In genomic region chr1:208350815-208351214, GRCh38 we compare ENCODE assay signal across 28 cellular contexts.
"Had no signal": no experiment of that assay in that cellular context is flagged by ENCODE, and none has a peak within 500 bp of the region (broad histone marks: within the 10 kb centered on the region; RNA-seq: fewer than 3 reads in every experiment).

No MANE protein-coding gene starts in this region.

- H3K9me3 ChIP-seq: esophagus squamous epithelium, gastrocnemius medialis had no signal

- H3K36me3 ChIP-seq: brain microvascular endothelial cell, esophagus squamous epithelium, gastrocnemius medialis, heart left ventricle had no signal

- H3K4me3 ChIP-seq: esophagus squamous epithelium, gastrocnemius medialis, heart left ventricle had no signal

- ATAC-seq: activated naive CD4-positive, alpha-beta T cell treated with anti-CD3 and anti-CD28 coated beads, Interleukin-2, amount 50 U/mL, for 72 hours; activated T-cell treated with anti-CD3 and anti-CD28 coated beads, Interleukin-2, amount 50 U/mL, for 72 hours; gastrocnemius medialis; heart left ventricle; T-cell had no signal

- H3K4me1 ChIP-seq: esophagus squamous epithelium, gastrocnemius medialis, heart left ventricle had no signal

- H3K27me3 ChIP-seq: brain microvascular endothelial cell, esophagus squamous epithelium, gastrocnemius medialis, heart left ventricle had no signal

- FAIRE-seq: astrocyte, bronchial epithelial cell, endometrium, endothelial cell of umbilical vein had no signal

- DNase-seq: activated CD4-positive, alpha-beta memory T cell treated with anti-CD3 and anti-CD28 coated beads, Interleukin-2, amount 10 ng/mL, durations not matched to agents 7 days and 5 days; activated CD4-positive, alpha-beta T cell treated with anti-CD3 and anti-CD28 coated beads for 1 hour; activated CD4-positive, alpha-beta T cell treated with anti-CD3 and anti-CD28 coated beads for 4 hours; activated CD4-positive, alpha-beta T cell treated with anti-CD3 and anti-CD28 coated beads, Interleukin-2, amount 10 ng/mL, durations not matched to agents 7 days and 5 days; activated CD4-positive, alpha-beta T cell treated with anti-CD3 and anti-CD28 coated beads, Interleukin-2, amount 50 U/mL, for 4 hours; activated CD8-positive, alpha-beta memory T cell treated with anti-CD3 and anti-CD28 coated beads, Interleukin-2, amount 50 U/mL, for 48 hours; activated gamma-delta T cell; activated naive CD4-positive, alpha-beta T cell; activated naive CD4-positive, alpha-beta T cell treated with anti-CD3 and anti-CD28 coated beads, Interleukin-2, amount 10 ng/mL, durations not matched to agents 7 days and 5 days; activated naive CD8-positive, alpha-beta T cell treated with anti-CD3 and anti-CD28 coated beads, Interleukin-2, amount 10 ng/mL, durations not matched to agents 7 days and 5 days; activated T-cell treated with anti-CD3 and anti-CD28 coated beads for 4 hours; activated T-cell treated with anti-CD3 and anti-CD28 coated beads, Interleukin-2, amount 50 U/mL, for 24 hours; activated T-cell treated with anti-CD3 and anti-CD28 coated beads, Interleukin-2, amount 50 U/mL, for 72 hours; brain microvascular endothelial cell; effector CD8-positive, alpha-beta T cell; esophagus squamous epithelium; gastrocnemius medialis; glutamatergic neuron; heart left ventricle; SW 1271; T-cell; T1000 had no signal

- H3K27ac ChIP-seq: brain microvascular endothelial cell, epithelial cell of prostate, esophagus squamous epithelium, gastrocnemius medialis, heart left ventricle had no signal
